In genomic region chr1:232156070-232156469, GRCh38 we compare ENCODE assay signal across 3 cellular contexts.
A peak's percentile ranks its signal among the peaks of the same experiment; 100 is the strongest.
TF ChIP-seq lines count a peak whose summit lies in the region.

No MANE protein-coding gene starts in this region.

TF ChIP-seq in HEK293, 187 proteins besides CTCF, POLR2A, EP300 and RAD21:
- peak; percentile 82; the same call in 1 of the 2 replicates for TF ChIP-seq ZNF580 (tag by site-specific recombination; IDR thresholded peaks at IDR 0.05)
- TF ChIP-seq ZNF280D (tag by site-specific recombination; IDR thresholded peaks at IDR 0.05) = 0 out of 2 replicates have a peak, but pooled peaks have one; percentile 92
- TF ChIP-seq ZNF146 (tag by site-specific recombination; IDR thresholded peaks at IDR 0.05) = peak; percentile 99
TF ChIP-seq in HEK293: peak in this region for 3; not testable (repeated sequence) for 184.

TF ChIP-seq in K562, 482 proteins besides CTCF, POLR2A, EP300 and RAD21:
- peak; percentile 5 for TF ChIP-seq ZNF146 (CRISPR knock-in tag; IDR thresholded peaks at IDR 0.05; ENCODE audit: unreplicated experiment)

TF ChIP-seq in H1, 55 proteins besides CTCF, POLR2A, EP300 and RAD21:
- peak; percentile 23; the same call in 1 of the 2 replicates for TF ChIP-seq POLR2AphosphoS5 (IDR thresholded peaks at IDR 0.05; ENCODE audit: low read depth, low read length)
